In the genomic region with DNA sequence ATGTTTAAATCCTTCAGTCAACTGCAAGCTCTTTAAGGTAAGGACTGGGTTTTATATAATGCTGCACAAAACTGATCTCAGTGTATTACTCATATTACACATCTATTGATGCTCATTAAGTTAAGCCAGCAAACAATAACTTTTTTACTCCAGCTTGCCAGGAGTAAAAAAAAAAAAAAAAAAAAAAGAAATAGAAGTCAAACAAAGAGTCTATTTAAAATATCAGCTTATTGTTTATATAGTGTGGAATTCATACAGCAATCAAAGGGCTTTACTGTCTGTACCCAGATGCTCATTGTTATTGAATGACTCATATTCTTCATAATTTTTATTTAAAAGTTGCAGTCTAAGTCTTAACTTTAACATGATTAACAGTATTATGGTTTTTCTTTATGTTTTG, we compare ENCODE assay signal across 23 cellular contexts. TPM values are rescaled to one million over a fixed set of nuclear protein-coding genes. Genes with fewer than 3 reads are reported as not detected.
DNase-seq lines count a peak whose midpoint lies in the region; ATAC-seq and TF ChIP-seq lines count a peak whose summit lies in the region.
"Had no signal": no experiment of that assay in that cellular context is flagged by ENCODE, and none has a peak within 500 bp of the region (broad histone marks: within the 10 kb centered on the region; RNA-seq: fewer than 3 reads in every experiment).

No MANE protein-coding gene starts in this region.

- H4K20me1 ChIP-seq in GM23248 (ENCODE audit: insufficient read depth) (no peaks in the 10 kb centered on the region), MM.1S (ENCODE audit: insufficient read depth, low read length) (no peaks in the 10 kb centered on the region)

- DNase-seq in GM23248, result peak; percentile 40
- peak; percentile 63 for DNase-seq in SK-MEL-5 (ENCODE audit: low read depth, low spot score)
- peak; percentile 87 for DNase-seq in retinal pigment epithelial cell (ENCODE audit: low read depth)
- no peak for DNase-seq in NCI-H1436 (lab: John Stamatoyannopoulos, UW)
- DNase-seq in amygdala (lab: John Stamatoyannopoulos, UW), result no peak
- no peak for DNase-seq in MM.1S
- no peak for DNase-seq in OCI-M2 (lab: John Stamatoyannopoulos, UW; ENCODE audit: unreplicated experiment)
- DNase-seq: activated CD4-positive, alpha-beta T cell treated with anti-CD3 and anti-CD28 coated beads for 36 hours; activated CD8-positive, alpha-beta memory T cell treated with anti-CD3 and anti-CD28 coated beads, Interleukin-2, amount 50 U/mL, for 4 hours; activated gamma-delta T cell treated with Interleukin-2 at 50 U/mL for 16 hours; aorta; CD4-positive, alpha-beta T cell; Karpas-422; naive B cell; NCI-H146; NCI-H345; psoas muscle; SHP77; stimulated activated naive CD8-positive, alpha-beta T cell treated with anti-CD3 and anti-CD28 coated beads, Interleukin-15, amount 100 ng/mL, for 72 hours; T-helper 9 cell; upper lobe of left lung had no signal

- H3K9me3 ChIP-seq in GM23248 (ENCODE audit: low read depth), result no peaks in the 10 kb centered on the region
- H3K9me3 ChIP-seq in MM.1S (replicated peaks; ENCODE audit: insufficient read depth, low read length), result no peaks in the 10 kb centered on the region
- H3K9me3 ChIP-seq: psoas muscle had no signal

- H3K27me3 ChIP-seq in GM23248 (replicated peaks; ENCODE audit: insufficient read depth) (no peaks in the 10 kb centered on the region), MM.1S (replicated peaks; ENCODE audit: insufficient read depth, low read length) (no peaks in the 10 kb centered on the region)
- H3K27me3 ChIP-seq: upper lobe of left lung had no signal

- H3K4me3 ChIP-seq in GM23248, result no peak overlapping the region
- H3K4me3 ChIP-seq in retinal pigment epithelial cell (ENCODE audit: low read length), result no peak overlapping the region
- H3K4me3 ChIP-seq in MM.1S (ENCODE audit: low read length), result no peak overlapping the region
- H3K4me3 ChIP-seq: lung, psoas muscle, upper lobe of left lung had no signal

- H3K4me2 ChIP-seq in GM23248 (ENCODE audit: unreplicated experiment) (no peak overlapping the region), MM.1S (ENCODE audit: low read depth, low read length) (no peak overlapping the region)

- peak; percentile 96 for ATAC-seq in esophagus mucosa
- ATAC-seq: activated CD4-positive, alpha-beta T cell treated with anti-CD3 and anti-CD28 coated beads for 36 hours; psoas muscle; stimulated activated naive CD8-positive, alpha-beta T cell treated with anti-CD3 and anti-CD28 coated beads, Interleukin-15, amount 100 ng/mL, for 72 hours had no signal

- H3K27ac ChIP-seq in GM23248, result no peak overlapping the region
- no peak overlapping the region for H3K27ac ChIP-seq in MM.1S (ENCODE audit: low read length)
- H3K27ac ChIP-seq: psoas muscle, upper lobe of left lung had no signal

- in situ Hi-C loops in GM23248 (cut with MboI) (no loop called here), SK-MEL-5 (cut with HindIII; ENCODE audit: low pct_unique_long_range_greater_than_20kb, low sequenced_read_pairs) (no loop called here)

- H3K4me1 ChIP-seq in GM23248 (ENCODE audit: insufficient read depth) (peaks cover 15% of the 10 kb centered on the region), MM.1S (ENCODE audit: low read length) (no peaks in the 10 kb centered on the region)
- H3K4me1 ChIP-seq: psoas muscle, upper lobe of left lung had no signal

- no peaks in the 10 kb centered on the region for H3K79me2 ChIP-seq in GM23248 (ENCODE audit: insufficient read depth)
- H3K79me2 ChIP-seq in MM.1S (ENCODE audit: low read length), result no peaks in the 10 kb centered on the region

- no peaks in the 10 kb centered on the region for H3K36me3 ChIP-seq in GM23248 (ENCODE audit: low read depth)
- no peaks in the 10 kb centered on the region for H3K36me3 ChIP-seq in MM.1S (replicated peaks; ENCODE audit: insufficient read depth, low read length)

- TF ChIP-seq CTCF in retinal pigment epithelial cell (conservative IDR thresholded peaks at IDR 0.05; ENCODE audit: low read depth, low read length) (no peak), MM.1S (IDR thresholded peaks at IDR 0.05; ENCODE audit: low read length) (no peak)

- no peak overlapping the region for H3K9ac ChIP-seq in GM23248
- no peak overlapping the region for H3K9ac ChIP-seq in MM.1S (ENCODE audit: low read length)

- H3F3A ChIP-seq in GM23248 (ENCODE audit: insufficient read depth) (no peaks in the 10 kb centered on the region), MM.1S (ENCODE audit: insufficient read depth, low read length) (no peaks in the 10 kb centered on the region)

- H2AFZ ChIP-seq in GM23248 (no peak overlapping the region), MM.1S (ENCODE audit: low read length) (no peak overlapping the region)

- no peaks in the 10 kb centered on the region for H3K9me2 ChIP-seq in GM23248 (ENCODE audit: insufficient read depth)
- H3K9me2 ChIP-seq in MM.1S (replicated peaks; ENCODE audit: insufficient read depth, low read length), result no peaks in the 10 kb centered on the region

RNA-seq across cellular contexts. Expression of gene KBTBD7, which starts 21.8 kb away (rescaled TPM):
- total RNA-seq in GM23248 (2014; rRNA removed; shearing (Covaris generic)), result 4.4 and 4.6 TPM in 2 replicates
- polyA plus RNA-seq in GM23248 (2016; fragmentation: Nextera tagmentation; extraction: Ambion mirVana), result 3.5 and 3.9 TPM in 2 replicates
- total RNA-seq in SK-MEL-5 (2014; rRNA removed; shearing (Covaris generic)), result 7.3 and 8.0 TPM in 2 replicates
- 7.1 and 8.4 TPM in 2 replicates for polyA plus RNA-seq in SK-MEL-5 (2015; cell fraction: cytosol; rRNA removed)
- 6.2 and 6.4 TPM in 2 replicates for polyA plus RNA-seq in SK-MEL-5 (2015; cell fraction: nucleus; rRNA removed)
- total RNA-seq in esophagus mucosa, result 2.0 TPM

RNA-seq across cellular contexts. Expression of gene MTRF1, which starts 47.2 kb away (rescaled TPM):
- total RNA-seq in GM23248 (2014; rRNA removed; shearing (Covaris generic)), result 10.5 and 17.1 TPM in 2 replicates
- polyA plus RNA-seq in GM23248 (2016; fragmentation: Nextera tagmentation; extraction: Ambion mirVana), result 10.3 and 11.2 TPM in 2 replicates
- 18.3 and 26.7 TPM in 2 replicates for total RNA-seq in SK-MEL-5 (2014; rRNA removed; shearing (Covaris generic))
- polyA plus RNA-seq in SK-MEL-5 (2015; cell fraction: cytosol; rRNA removed), result 9.3 and 10.8 TPM in 2 replicates
- polyA plus RNA-seq in SK-MEL-5 (2015; cell fraction: nucleus; rRNA removed), result 82.9 and 83.1 TPM in 2 replicates
- total RNA-seq in esophagus mucosa, result 9.2 TPM

Comparison
In these comparisons a context has a peak if more than half of its experiments do, and no peak if none do; other contexts are left out.
1. DNase-seq: peak in GM23248 (single experiment), SK-MEL-5 (single experiment) and retinal pigment epithelial cell (single experiment); none in NCI-H1436 (single experiment), amygdala (0 of 56), MM.1S (single experiment) and OCI-M2 (single experiment).